ENCODE assay signal across 1 cellular context in genomic region chr4:55549888-55550287, GRCh38.
TF ChIP-seq lines count a peak whose summit lies in the region.

No MANE protein-coding gene starts in this region.

TF ChIP-seq in K562, 482 proteins besides CTCF, POLR2A, EP300 and RAD21 (continued from another document):
- TF ChIP-seq ZMIZ1 (IDR thresholded peaks at IDR 0.05; ENCODE audit: low read depth in 2 of 2, low read length in 2 of 2) = no peak
- TF ChIP-seq CBFA2T3 (IDR thresholded peaks at IDR 0.05) = peak; percentile 33; the same call in 1 of the 2 replicates
- TF ChIP-seq EP400 (IDR thresholded peaks at IDR 0.05) = peak; percentile 13; the same call in 1 of the 2 replicates
- peak; percentile 31; the same call in 1 of the 2 replicates for TF ChIP-seq JUND (IDR thresholded peaks at IDR 0.05; ENCODE audit: borderline replicate concordance, low read depth, low read length)
- peak; percentile 41; the same call in 1 of the 3 replicates for TF ChIP-seq JUND (tag; IDR thresholded peaks at IDR 0.05; ENCODE audit: borderline replicate concordance, low read depth, low read length)
- TF ChIP-seq TCF3 (CRISPR knock-in tag; IDR thresholded peaks at IDR 0.05) = peak; percentile 10; the same call in 1 of the 2 replicates
- TF ChIP-seq MEIS2 (IDR thresholded peaks at IDR 0.05; ENCODE audit: partially characterized antibody) = peak; percentile 30
- TF ChIP-seq DPF2 (IDR thresholded peaks at IDR 0.05) = peak; percentile 33; the same call in 1 of the 2 replicates
- TF ChIP-seq KDM1A (IDR thresholded peaks at IDR 0.05) = peak; percentile 16 to 52; a peak in 3 of 4 replicates
- TF ChIP-seq FOSL1 (tag; conservative IDR thresholded peaks at IDR 0.05) = peak; percentile 77
- no peak for TF ChIP-seq USF2 (CRISPR knock-in tag; IDR thresholded peaks at IDR 0.05)
- TF ChIP-seq ZEB2 (IDR thresholded peaks at IDR 0.05) = 0 out of 2 replicates have a peak, but pooled peaks have one; percentile 25
